Comparison of ENCODE assay signal across 8 cellular contexts in the genomic region with DNA sequence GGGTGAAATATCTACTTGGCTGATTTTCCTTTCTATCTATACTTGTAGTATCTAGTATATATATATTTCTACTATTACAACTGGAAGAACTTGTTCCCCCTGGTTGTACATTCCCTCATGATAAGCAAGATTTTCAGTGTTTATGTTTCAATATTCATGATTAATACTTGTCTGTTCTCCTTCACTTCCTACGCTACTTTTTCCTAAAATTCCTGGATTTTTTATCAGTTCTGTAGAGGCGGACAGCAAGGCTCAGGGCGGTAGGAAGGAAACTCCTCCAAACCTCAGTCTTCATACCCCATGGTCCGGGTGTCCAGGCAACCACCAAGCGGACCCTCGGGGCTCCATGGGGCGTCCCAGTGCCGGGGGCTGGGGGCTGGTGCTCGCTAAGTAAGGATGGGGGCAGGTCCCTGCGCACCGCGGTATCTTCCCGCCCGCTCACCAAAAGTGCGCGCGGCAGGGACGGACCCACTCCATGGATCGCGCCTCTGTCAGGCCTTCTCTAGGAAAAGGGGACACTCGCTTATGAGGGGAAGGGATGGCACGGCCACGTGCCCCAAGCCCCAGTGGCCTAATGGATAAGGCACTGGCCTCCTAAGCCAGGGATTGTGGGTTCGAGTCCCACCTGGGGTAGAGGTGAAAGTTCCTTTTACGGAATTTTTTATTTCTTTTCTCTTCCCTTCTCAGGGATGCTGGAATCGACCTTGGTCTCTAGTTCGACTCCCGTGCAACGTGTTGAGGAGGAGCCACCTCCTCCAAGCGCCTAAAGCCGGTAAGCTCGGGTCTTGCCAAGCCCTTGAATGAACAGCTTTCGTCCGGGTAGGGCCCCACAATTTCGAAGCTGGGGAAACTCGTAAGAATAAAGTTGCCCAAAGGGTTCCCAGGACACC. TPM values are rescaled to one million over a fixed set of nuclear protein-coding genes. Genes with fewer than 3 reads are reported as not detected.
DNase-seq lines count a peak whose midpoint lies in the region; ATAC-seq and TF ChIP-seq lines count a peak whose summit lies in the region.

No MANE protein-coding gene starts in this region.

- peak overlapping the region; percentile 95 to 97 for H3K27ac ChIP-seq in tibial artery

- H3K4me3 Mint-ChIP-seq in T-helper 17 cell = peak overlapping the region; percentile 89

- peak overlapping the region; percentile 71 to 96 for H3K4me3 ChIP-seq in tibial artery

- H3K27me3 ChIP-seq in tibial artery = no peaks in the 10 kb centered on the region

- ATAC-seq in HG02759 (IDR thresholded peaks at IDR 0.05; ENCODE audit: unreplicated experiment) (peak; percentile 55), T-helper 17 cell (no peak), left cardiac atrium (peak; percentile 64 to 79)

- peaks cover 41% of the 10 kb centered on the region for H3K4me1 Mint-ChIP-seq in T-helper 17 cell

- H3K27ac Mint-ChIP-seq in T-helper 17 cell = peak overlapping the region; percentile 95

- H3K4me1 ChIP-seq in ES-I3 (ENCODE audit: insufficient read depth, low read length) (peaks cover 5% of the 10 kb centered on the region; the same call in 1 of the 2 replicates), tibial artery (peaks cover 0 to 30% (median 22%) of the 10 kb centered on the region in 4 donors)

- intact Hi-C loops in left cardiac atrium (cut with DNase I) = loop anchor here in 1 of 2 donors (5.0 kb wide), 1 partner anchor 51 kb away; no protein-coding TSS in a partner anchor
- intact Hi-C loops in tibial artery (cut with DNase I; ENCODE audit: low total_unique reads) = loop anchor here (5.0 kb wide), 1 partner anchor 46 kb away; a partner anchor contains a TSS

- no peak for TF ChIP-seq CTCF in tibial artery (IDR thresholded peaks at IDR 0.05)

- no peaks in the 10 kb centered on the region for H3K36me3 Mint-ChIP-seq in T-helper 17 cell (ENCODE audit: low read depth)

- peak overlapping the region; percentile 93 for H3K9ac ChIP-seq in ES-I3 (ENCODE audit: low read depth, low read length)

- DNase-seq in NCI-H146 treated with DMSO at 0.1 percent for 48 hours (lab: John Stamatoyannopoulos, UW; ENCODE audit: unreplicated experiment) (peak; percentile 84), T-helper 17 cell (peak; percentile 47 to 74 (median 69)), amniotic stem cell (lab: John Stamatoyannopoulos, UW) (peak; percentile 83), left cardiac atrium (peak; percentile 88), pons (ENCODE audit: low spot score) (peak; percentile 92), tibial artery (peak; percentile 96 to 97)

- H3K9me3 ChIP-seq in ES-I3 (ENCODE audit: control insufficient read depth, insufficient read depth, low read length) = peaks cover 12% of the 10 kb centered on the region
- H3K9me3 ChIP-seq in T-helper 17 cell (ENCODE audit: control insufficient read depth, low read length, poor library complexity, severe bottlenecking) = no peaks in the 10 kb centered on the region
- no peaks in the 10 kb centered on the region for H3K9me3 ChIP-seq in tibial artery

- H3K27me3 Mint-ChIP-seq in T-helper 17 cell = no peaks in the 10 kb centered on the region

- H3K36me3 ChIP-seq in ES-I3 (ENCODE audit: insufficient read depth, low read length) = no peaks in the 10 kb centered on the region
- H3K36me3 ChIP-seq in tibial artery = peaks cover 3 to 6% (median 5%) of the 10 kb centered on the region in 3 donors

RNA-seq across cellular contexts. Expression of a gene that starts 13.2 kb away (rescaled TPM):
- total RNA-seq in T-helper 17 cell = 100 to 1,000 TPM; 123 to 145 TPM
- total RNA-seq in left cardiac atrium = 100 to 1,000 TPM; 676 to 729 TPM

RNA-seq across cellular contexts. Expression of a gene that starts 13.4 kb away (rescaled TPM):
- 10 to 100 TPM; 20.4 to 27.7 TPM for total RNA-seq in T-helper 17 cell
- total RNA-seq in left cardiac atrium = 10 to 100 TPM; 21.4 to 26.2 TPM

RNA-seq across cellular contexts. Expression of a gene that starts 21.1 kb away (rescaled TPM):
- total RNA-seq in T-helper 17 cell = 10 to 100 TPM; 13.7 to 19.1 TPM
- 10 to 100 TPM; 38.1 to 46.7 TPM for total RNA-seq in left cardiac atrium

RNA-seq across cellular contexts. Expression of a gene that starts 46.2 kb away (rescaled TPM):
- total RNA-seq in T-helper 17 cell = under 1 TPM in 1 of 2 donors, not detected in 1; 0.86 TPM
- 10 to 100 TPM; 13.8 to 15.2 TPM for total RNA-seq in left cardiac atrium

RNA-seq across cellular contexts. Expression of a gene that starts 54.2 kb away (rescaled TPM):
- total RNA-seq in T-helper 17 cell (10 to 100 TPM; 11.7 to 14.9 TPM), left cardiac atrium (10 to 100 TPM in 1 of 2 donors, 1 to 10 TPM in 1; 7.2 to 14.3 TPM)

Comparison
In these comparisons a context has a peak if more than half of its experiments do, and no peak if none do; other contexts are left out.
1. RNA of a gene that starts 13.2 kb away (total RNA-seq): 676 to 729 TPM in left cardiac atrium; 123 to 145 TPM in T-helper 17 cell; every median in the first group is over 4 times any median in the second.
2. Peak in every context shown above with its lines, with median percentiles within 50 percentile points of each other: DNase-seq.